ENCODE assay signal across 8 cellular contexts in the genomic region with DNA sequence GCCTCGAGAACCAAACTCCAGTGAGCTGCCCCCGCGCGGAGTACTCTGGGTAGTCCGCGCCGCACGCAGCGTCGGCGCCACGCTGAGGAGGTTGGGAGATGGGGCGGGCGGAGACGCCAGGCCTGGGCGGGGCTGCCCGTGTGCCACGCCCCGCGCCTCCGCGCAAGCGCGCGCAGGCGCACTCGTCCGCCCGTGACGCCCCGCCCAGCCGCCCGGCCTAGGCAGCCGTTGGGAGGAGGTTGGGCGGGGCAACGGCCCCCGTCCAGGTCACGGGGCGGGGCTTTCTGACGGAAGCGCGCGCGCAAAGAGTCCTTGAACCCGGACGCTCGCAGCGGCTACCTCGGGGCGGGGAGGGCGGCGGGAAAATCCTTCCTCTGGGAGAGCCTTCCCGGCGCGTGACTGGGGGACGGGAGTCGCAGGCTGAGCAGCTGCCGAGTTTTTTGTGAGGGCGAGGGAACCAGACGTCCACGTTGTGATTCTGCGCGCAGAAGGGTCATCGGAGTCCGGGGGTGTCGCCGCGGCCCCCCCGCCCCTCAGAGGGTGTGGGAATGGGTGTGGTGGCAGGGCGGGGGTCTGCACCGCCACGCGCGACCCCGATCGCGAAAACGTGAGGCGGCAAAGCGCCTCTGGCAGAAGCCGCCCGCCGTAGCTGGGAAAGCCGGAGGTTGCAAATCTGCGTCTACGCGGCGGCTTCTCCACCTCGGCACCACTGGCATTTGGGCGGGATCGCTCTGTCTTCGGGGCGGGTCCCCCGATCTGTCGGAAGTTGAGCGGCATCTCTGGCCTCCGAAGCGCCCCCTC. TPM values are rescaled to one million over a fixed set of nuclear protein-coding genes. Genes with fewer than 3 reads are reported as not detected.
A peak's percentile ranks its signal among the peaks of the same experiment; 100 is the strongest.
DNase-seq lines count a peak whose midpoint lies in the region; ATAC-seq, FAIRE-seq and TF ChIP-seq lines count a peak whose summit lies in the region.

A gene with protein sequence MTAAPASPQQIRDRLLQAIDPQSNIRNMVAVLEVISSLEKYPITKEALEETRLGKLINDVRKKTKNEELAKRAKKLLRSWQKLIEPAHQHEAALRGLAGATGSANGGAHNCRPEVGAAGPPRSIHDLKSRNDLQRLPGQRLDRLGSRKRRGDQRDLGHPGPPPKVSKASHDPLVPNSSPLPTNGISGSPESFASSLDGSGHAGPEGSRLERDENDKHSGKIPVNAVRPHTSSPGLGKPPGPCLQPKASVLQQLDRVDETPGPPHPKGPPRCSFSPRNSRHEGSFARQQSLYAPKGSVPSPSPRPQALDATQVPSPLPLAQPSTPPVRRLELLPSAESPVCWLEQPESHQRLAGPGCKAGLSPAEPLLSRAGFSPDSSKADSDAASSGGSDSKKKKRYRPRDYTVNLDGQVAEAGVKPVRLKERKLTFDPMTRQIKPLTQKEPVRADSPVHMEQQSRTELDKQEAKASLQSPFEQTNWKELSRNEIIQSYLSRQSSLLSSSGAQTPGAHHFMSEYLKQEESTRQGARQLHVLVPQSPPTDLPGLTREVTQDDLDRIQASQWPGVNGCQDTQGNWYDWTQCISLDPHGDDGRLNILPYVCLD (minus strand): TSS at position 22 of the 801 bp plus-strand sequence. CDS start 261 bp downstream, outside the sequence.

- no peaks in the 10 kb centered on the region for H3K27me3 Mint-ChIP-seq in stimulated activated naive CD8-positive, alpha-beta T cell treated with anti-CD3 and anti-CD28 coated beads, Interleukin-15, amount 100 ng/mL, for 72 hours

- H3K9ac ChIP-seq in Loucy (ENCODE audit: low read depth, low read length, poor library complexity, severe bottlenecking) = peak within 1 kb of the TSS; percentile 94
- peak within 1 kb of the TSS; percentile 82 for H3K9ac ChIP-seq in neural cell (ENCODE audit: low read length)

- peak within 1 kb of the TSS; percentile 100 for H3K27ac Mint-ChIP-seq in stimulated activated naive CD8-positive, alpha-beta T cell treated with anti-CD3 and anti-CD28 coated beads, Interleukin-15, amount 100 ng/mL, for 72 hours

- no peaks in the 10 kb centered on the region for H3K9me2 ChIP-seq in Loucy (replicated peaks; ENCODE audit: low read depth, low read length)
- no peaks in the 10 kb centered on the region for H3K9me2 ChIP-seq in neural cell (ENCODE audit: insufficient read depth, low read length)

- H3K4me1 Mint-ChIP-seq in stimulated activated naive CD8-positive, alpha-beta T cell treated with anti-CD3 and anti-CD28 coated beads, Interleukin-15, amount 100 ng/mL, for 72 hours = peaks cover 57% of the 10 kb centered on the region

- H3K9me3 ChIP-seq in Loucy (ENCODE audit: insufficient read depth, low read depth, low read length) = no peaks in the 10 kb centered on the region
- no peaks in the 10 kb centered on the region for H3K9me3 ChIP-seq in RWPE2 (ENCODE audit: severe bottlenecking)
- no peaks in the 10 kb centered on the region for H3K9me3 ChIP-seq in neural cell (ENCODE audit: low read length)

- peak within 1 kb of the TSS; percentile 98 for H3K4me3 ChIP-seq in Loucy (ENCODE audit: low read length, poor library complexity, severe bottlenecking)
- peak within 1 kb of the TSS; percentile 73 for H3K4me3 ChIP-seq in RWPE2 (ENCODE audit: severe bottlenecking)
- peak within 1 kb of the TSS; percentile 99 for H3K4me3 ChIP-seq in neural cell (ENCODE audit: low read length)

- H3F3A ChIP-seq in Loucy (ENCODE audit: low read depth) = peaks cover 6% of the 10 kb centered on the region; the same call in 1 of the 2 replicates
- no peaks in the 10 kb centered on the region for H3F3A ChIP-seq in neural cell (ENCODE audit: insufficient read depth, low read length, poor library complexity, severe bottlenecking)

- peak; percentile 89 for ATAC-seq in RWPE2 (ENCODE audit: low read depth)
- ATAC-seq in stimulated activated naive CD8-positive, alpha-beta T cell treated with anti-CD3 and anti-CD28 coated beads, Interleukin-15, amount 100 ng/mL, for 72 hours = peak; percentile 94

- TF ChIP-seq RAD21 in neural cell (conservative IDR thresholded peaks at IDR 0.05) = peak; percentile 52

- FAIRE-seq in H54 (lab: Jason Lieb, UNC) = no peak

- no peaks in the 10 kb centered on the region for H3K27me3 ChIP-seq in Loucy (ENCODE audit: insufficient read depth, low read length, poor library complexity, severe bottlenecking)
- H3K27me3 ChIP-seq in RWPE2 (ENCODE audit: insufficient read depth, poor library complexity, severe bottlenecking) = no peaks in the 10 kb centered on the region
- H3K27me3 ChIP-seq in neural cell (ENCODE audit: insufficient read depth, low read depth, low read length) = no peaks in the 10 kb centered on the region

- TF ChIP-seq POLR2A in H54 (IDR thresholded peaks at IDR 0.05; ENCODE audit: low read depth, low read length) = peak; percentile 90

- H4K20me1 ChIP-seq in Loucy (ENCODE audit: insufficient read depth, low read length, poor library complexity, severe bottlenecking) = peaks cover 41% of the 10 kb centered on the region
- H4K20me1 ChIP-seq in neural cell (ENCODE audit: insufficient read depth) = peaks cover 5% of the 10 kb centered on the region

- H3K27ac ChIP-seq in RWPE2 (ENCODE audit: poor library complexity, severe bottlenecking) = peak within 1 kb of the TSS; percentile 65
- peak within 1 kb of the TSS; percentile 79 for H3K27ac ChIP-seq in neural cell (ENCODE audit: low read length)

- H2AFZ ChIP-seq in Loucy (ENCODE audit: low read length) (peak within 1 kb of the TSS; percentile 97), neural cell (ENCODE audit: low read depth, low read length) (peak within 1 kb of the TSS; percentile 66)

- H3K4me3 Mint-ChIP-seq in stimulated activated naive CD8-positive, alpha-beta T cell treated with anti-CD3 and anti-CD28 coated beads, Interleukin-15, amount 100 ng/mL, for 72 hours = peak within 1 kb of the TSS; percentile 99

- H3K9me3 Mint-ChIP-seq in stimulated activated naive CD8-positive, alpha-beta T cell treated with anti-CD3 and anti-CD28 coated beads, Interleukin-15, amount 100 ng/mL, for 72 hours = no peaks in the 10 kb centered on the region

- peaks cover 15% of the 10 kb centered on the region; the same call in 1 of the 2 replicates for H3K36me3 ChIP-seq in Loucy (ENCODE audit: insufficient read depth, low read length)
- H3K36me3 ChIP-seq in RWPE2 (ENCODE audit: low read depth) = peaks cover 16% of the 10 kb centered on the region; the same call in 1 of the 2 replicates
- H3K36me3 ChIP-seq in neural cell (ENCODE audit: insufficient read depth, low read length) = no peaks in the 10 kb centered on the region

- peaks cover 47% of the 10 kb centered on the region for H3K79me2 ChIP-seq in Loucy (ENCODE audit: insufficient read depth, low read length)
- peaks cover 40% of the 10 kb centered on the region for H3K79me2 ChIP-seq in neural cell (replicated peaks; ENCODE audit: insufficient read depth, low read length)

- TF ChIP-seq CTCF in Loucy (conservative IDR thresholded peaks at IDR 0.05; ENCODE audit: low read length) (no peak), RWPE2 (IDR thresholded peaks at IDR 0.05; ENCODE audit: poor library complexity, severe bottlenecking) (no peak), neural cell (IDR thresholded peaks at IDR 0.05; ENCODE audit: poor library complexity, severe bottlenecking) (peak; percentile 46)

- peak; percentile 94 for DNase-seq in ELR (ENCODE audit: low read depth)
- DNase-seq in H54 (ENCODE audit: insufficient read length, low spot score) = peak; percentile 90
- DNase-seq in RWPE2 (ENCODE audit: low spot score) = peak; percentile 90
- DNase-seq in activated effector memory CD4-positive, alpha-beta T cell treated with Interleukin-2 at 50 U/mL for 16 hours = peak; percentile 91
- DNase-seq in fibroblast of the conjunctiva (ENCODE audit: low read depth) = peak; percentile 87
- peak; percentile 93 to 95 for DNase-seq in stimulated activated naive CD8-positive, alpha-beta T cell treated with anti-CD3 and anti-CD28 coated beads, Interleukin-15, amount 100 ng/mL, for 72 hours

- H3K4me2 ChIP-seq in Loucy (ENCODE audit: low read depth, low read length, poor library complexity, severe bottlenecking) (peak within 1 kb of the TSS; percentile 89), neural cell (ENCODE audit: low read length) (peak within 1 kb of the TSS; percentile 73)

- H3K4me1 ChIP-seq in Loucy (ENCODE audit: insufficient read depth, low read length, poor library complexity, severe bottlenecking) (peaks cover 39% of the 10 kb centered on the region), RWPE2 (ENCODE audit: insufficient read depth, poor library complexity, severe bottlenecking) (no peaks in the 10 kb centered on the region)

- TF ChIP-seq EP300 in neural cell (conservative IDR thresholded peaks at IDR 0.05; ENCODE audit: poor library complexity, severe bottlenecking) = no peak

TF ChIP-seq in neural cell, 6 proteins besides CTCF, POLR2A, EP300 and RAD21 (continues in another document):
- TF ChIP-seq, protein P1, sequence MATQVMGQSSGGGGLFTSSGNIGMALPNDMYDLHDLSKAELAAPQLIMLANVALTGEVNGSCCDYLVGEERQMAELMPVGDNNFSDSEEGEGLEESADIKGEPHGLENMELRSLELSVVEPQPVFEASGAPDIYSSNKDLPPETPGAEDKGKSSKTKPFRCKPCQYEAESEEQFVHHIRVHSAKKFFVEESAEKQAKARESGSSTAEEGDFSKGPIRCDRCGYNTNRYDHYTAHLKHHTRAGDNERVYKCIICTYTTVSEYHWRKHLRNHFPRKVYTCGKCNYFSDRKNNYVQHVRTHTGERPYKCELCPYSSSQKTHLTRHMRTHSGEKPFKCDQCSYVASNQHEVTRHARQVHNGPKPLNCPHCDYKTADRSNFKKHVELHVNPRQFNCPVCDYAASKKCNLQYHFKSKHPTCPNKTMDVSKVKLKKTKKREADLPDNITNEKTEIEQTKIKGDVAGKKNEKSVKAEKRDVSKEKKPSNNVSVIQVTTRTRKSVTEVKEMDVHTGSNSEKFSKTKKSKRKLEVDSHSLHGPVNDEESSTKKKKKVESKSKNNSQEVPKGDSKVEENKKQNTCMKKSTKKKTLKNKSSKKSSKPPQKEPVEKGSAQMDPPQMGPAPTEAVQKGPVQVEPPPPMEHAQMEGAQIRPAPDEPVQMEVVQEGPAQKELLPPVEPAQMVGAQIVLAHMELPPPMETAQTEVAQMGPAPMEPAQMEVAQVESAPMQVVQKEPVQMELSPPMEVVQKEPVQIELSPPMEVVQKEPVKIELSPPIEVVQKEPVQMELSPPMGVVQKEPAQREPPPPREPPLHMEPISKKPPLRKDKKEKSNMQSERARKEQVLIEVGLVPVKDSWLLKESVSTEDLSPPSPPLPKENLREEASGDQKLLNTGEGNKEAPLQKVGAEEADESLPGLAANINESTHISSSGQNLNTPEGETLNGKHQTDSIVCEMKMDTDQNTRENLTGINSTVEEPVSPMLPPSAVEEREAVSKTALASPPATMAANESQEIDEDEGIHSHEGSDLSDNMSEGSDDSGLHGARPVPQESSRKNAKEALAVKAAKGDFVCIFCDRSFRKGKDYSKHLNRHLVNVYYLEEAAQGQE (IDR thresholded peaks at IDR 0.05; ENCODE audit: borderline replicate concordance) = peak; percentile 65
- TF ChIP-seq TAF1 (IDR thresholded peaks at IDR 0.05; ENCODE audit: low read depth) (peak; percentile 29), EZH2 (IDR thresholded peaks at IDR 0.05; ENCODE audit: borderline replicate concordance, insufficient read depth, low read length, poor library complexity, severe bottlenecking) (no peak), SMC3 (conservative IDR thresholded peaks at IDR 0.05; ENCODE audit: poor library complexity) (peak; percentile 57), MXI1 (conservative IDR thresholded peaks at IDR 0.05; ENCODE audit: poor library complexity, severe bottlenecking) (peak; percentile 92)

RNA-seq across cellular contexts. Expression of the gene that starts here (rescaled TPM):
- 3.8 and 4.2 TPM in 2 replicates for polyA plus RNA-seq in neural cell
- polyA minus RNA-seq in neural cell = 6.6 and 8.2 TPM in 2 replicates

Comparison
In these comparisons a context has a peak if more than half of its experiments do, and no peak if none do; other contexts are left out.
1. Peak in every context shown above with its lines: DNase-seq, ATAC-seq, H3K4me3 ChIP-seq and H3K27ac ChIP-seq.